ENCODE assay signal across 33 cellular contexts in genomic region chr7:101330011-101330484, GRCh38. TPM values are rescaled to one million over a fixed set of nuclear protein-coding genes. Genes with fewer than 3 reads are reported as not detected.
DNase-seq lines count a peak whose midpoint lies in the region; ATAC-seq and TF ChIP-seq lines count a peak whose summit lies in the region.
"Had no signal": no experiment of that assay in that cellular context is flagged by ENCODE, and none has a peak within 500 bp of the region (broad histone marks: within the 10 kb centered on the region; RNA-seq: fewer than 3 reads in every experiment).

No MANE protein-coding gene starts in this region.

- no peak overlapping the region for H3K4me2 ChIP-seq in SK-N-SH

- no peak overlapping the region for H3K4me3 ChIP-seq in SK-N-SH (ENCODE audit: low read depth in 2 of 2, low read length in 1 of 2)
- no peak overlapping the region for H3K4me3 ChIP-seq in fibroblast of the aortic adventitia (ENCODE audit: low read depth, low read length)
- H3K4me3 ChIP-seq: psoas muscle, SK-N-MC, upper lobe of left lung had no signal

- no peaks in the 10 kb centered on the region for H4K20me1 ChIP-seq in SK-N-SH (ENCODE audit: insufficient read depth)

- peaks cover 3% of the 10 kb centered on the region for H3F3A ChIP-seq in SK-N-SH (replicated peaks; ENCODE audit: insufficient read depth)

- H3K9ac ChIP-seq in SK-N-SH = no peak overlapping the region

- H3K9me2 ChIP-seq in SK-N-SH = no peaks in the 10 kb centered on the region

- 63% methylated on average over 15 of the region's 15 CpGs for WGBS in SK-N-SH (ENCODE audit: low lambda C conversion rate)

- TF ChIP-seq RAD21 in SK-N-SH (IDR thresholded peaks at IDR 0.05; ENCODE audit: low read length) = no peak

- CTCF ChIA-PET in SK-N-SH (lab: Yijun Ruan, JAX) = interaction anchor here (1.6 kb wide), 1 partner anchor 8 kb away, joined by 6 read pairs; the partner anchor contains the start of gene IFT22

- POLR2A ChIA-PET in SK-N-SH (lab: Yijun Ruan, JAX) = no interaction called here

- TF ChIP-seq EP300 in SK-N-SH (IDR thresholded peaks at IDR 0.05; ENCODE audit: borderline replicate concordance in 1 of 2, low read depth in 1 of 2, low read length in 1 of 2) = no peak

- ATAC-seq in SK-N-SH treated with all-trans-retinoic acid at 6 μM for 48 hours = no peak
- no peak for ATAC-seq in GM21825 (IDR thresholded peaks at IDR 0.05; ENCODE audit: unreplicated experiment)
- no peak for ATAC-seq in esophagus mucosa
- ATAC-seq in GM18873 (IDR thresholded peaks at IDR 0.05; ENCODE audit: low FRiP score, unreplicated experiment) = no peak
- ATAC-seq: activated CD4-positive, CD25-positive, alpha-beta regulatory T cell treated with anti-CD3 and anti-CD28 coated beads, Interleukin-2, amount 50 U/mL, for 24 hours; activated CD8-positive, alpha-beta memory T cell treated with anti-CD3 and anti-CD28 coated beads, Interleukin-2, amount 10 ng/mL, durations not matched to agents 7 days and 5 days; effector memory CD8-positive, alpha-beta T cell; foreskin keratinocyte; left colon; psoas muscle; stimulated activated effector memory CD8-positive, alpha-beta T cell treated with anti-CD3 and anti-CD28 coated beads, Interleukin-12 subunit alpha, Interleukin-12 subunit beta, amount 100 ng/mL, for 72 hours had no signal

- DNase-seq in SK-N-SH = peak; percentile 51
- DNase-seq in fibroblast of the aortic adventitia (ENCODE audit: low read depth) = peak; percentile 17
- peak; percentile 79 for DNase-seq in islet precursor cell
- peak; percentile 4 for DNase-seq in putamen (ENCODE audit: low spot score)
- DNase-seq: activated CD4-positive, alpha-beta T cell treated with anti-CD3 and anti-CD28 coated beads, Interleukin-2, amount 50 U/mL, for 4 hours; activated CD8-positive, alpha-beta memory T cell treated with anti-CD3 and anti-CD28 coated beads, Interleukin-2, amount 10 ng/mL, durations not matched to agents 7 days and 5 days; activated gamma-delta T cell treated with Interleukin-2 at 50 U/mL for 16 hours; activated T-cell treated with anti-CD3 and anti-CD28 coated beads, Interleukin-2, amount 50 U/mL, for 48 hours; DND-41; effector memory CD8-positive, alpha-beta T cell; foreskin keratinocyte; KBM-7; left colon; mesenchymal stem cell; NCI-H1105; NCI-H187; NCI-H446 treated with DMSO at 0.1 percent for 48 hours; psoas muscle; RPMI8226; substantia nigra; T-helper 2 cell; upper lobe of left lung had no signal

- TF ChIP-seq CTCF in SK-N-SH (IDR thresholded peaks at IDR 0.05) (no peak), fibroblast of the aortic adventitia (IDR thresholded peaks at IDR 0.05; ENCODE audit: insufficient read depth, low read length) (no peak)

- H3K27me3 ChIP-seq in SK-N-SH (ENCODE audit: insufficient read depth) = peaks cover 7% of the 10 kb centered on the region; the same call in 1 of the 2 replicates
- H3K27me3 ChIP-seq: foreskin keratinocyte, upper lobe of left lung had no signal

- no peaks in the 10 kb centered on the region for H3K79me2 ChIP-seq in SK-N-SH (ENCODE audit: insufficient read depth)

- peaks cover 0 to 3% of the 10 kb centered on the region in 2 experiments; a peak in 1 of 4 replicates for H3K4me1 ChIP-seq in SK-N-SH (ENCODE audit: control insufficient read depth in 1 of 2, insufficient read depth in 2 of 2, low read depth in 1 of 2, low read length in 1 of 2)
- H3K4me1 ChIP-seq: foreskin keratinocyte, psoas muscle, upper lobe of left lung had no signal

- no peaks in the 10 kb centered on the region for H3K36me3 ChIP-seq in SK-N-SH (replicated peaks in 1 of 2; ENCODE audit: control insufficient read depth in 1 of 2, insufficient read depth in 2 of 2, low read length in 1 of 2)
- H3K36me3 ChIP-seq: upper lobe of left lung had no signal

- H3K27ac ChIP-seq in SK-N-SH (ENCODE audit: low read depth in 2 of 2, low read length in 1 of 2) = no peak overlapping the region
- H3K27ac ChIP-seq: 22Rv1, foreskin keratinocyte, psoas muscle, SK-N-MC, upper lobe of left lung had no signal

- H2AFZ ChIP-seq in SK-N-SH (ENCODE audit: low read depth) = no peak overlapping the region

- H3K9me3 ChIP-seq in SK-N-SH = no peaks in the 10 kb centered on the region
- H3K9me3 ChIP-seq: psoas muscle, upper lobe of left lung had no signal

TF ChIP-seq in SK-N-SH, 30 proteins besides CTCF, POLR2A, EP300 and RAD21:
- TF ChIP-seq GATA2 (CRISPR knock-in tag; IDR thresholded peaks at IDR 0.05) (peak; percentile 44; the same call in 1 of the 2 replicates), NRF1 (IDR thresholded peaks at IDR 0.05; ENCODE audit: low read depth, low read length) (no peak)

TF ChIP-seq in SK-N-SH treated with all-trans-retinoic acid at 6 μM for 48 hours, 23 proteins besides CTCF, POLR2A, EP300 and RAD21 (continues in another document):
- no peak for TF ChIP-seq ARNTL (CRISPR knock-in tag; IDR thresholded peaks at IDR 0.05; ENCODE audit: borderline replicate concordance, low read depth)
- no peak for TF ChIP-seq ZFP3 (CRISPR knock-in tag; IDR thresholded peaks at IDR 0.05)
- no peak for TF ChIP-seq PATZ1 (CRISPR knock-in tag; IDR thresholded peaks at IDR 0.05; ENCODE audit: borderline replicate concordance)
- no peak for TF ChIP-seq ESRRG (CRISPR knock-in tag; IDR thresholded peaks at IDR 0.05)
- TF ChIP-seq POU6F1 (CRISPR knock-in tag; IDR thresholded peaks at IDR 0.05; ENCODE audit: borderline replicate concordance, low read depth) = no peak
- no peak for TF ChIP-seq BACH2 (CRISPR knock-in tag; IDR thresholded peaks at IDR 0.05; ENCODE audit: borderline replicate concordance)
- TF ChIP-seq GLIS3 (CRISPR knock-in tag; IDR thresholded peaks at IDR 0.05) = no peak
- no peak; the same call in 1 of the 2 replicates for TF ChIP-seq TCF4 (CRISPR knock-in tag; IDR thresholded peaks at IDR 0.05; ENCODE audit: borderline replicate concordance)
- TF ChIP-seq OSR1 (CRISPR knock-in tag; IDR thresholded peaks at IDR 0.05) = no peak
- no peak; the same call in 1 of the 2 replicates for TF ChIP-seq TSHZ2 (CRISPR knock-in tag; IDR thresholded peaks at IDR 0.05)
- no peak for TF ChIP-seq ZC3H10 (CRISPR knock-in tag; IDR thresholded peaks at IDR 0.05)
- TF ChIP-seq ZNF70 (CRISPR knock-in tag; IDR thresholded peaks at IDR 0.05) = no peak

RNA-seq across cellular contexts. Expression of gene IFT22, which starts 8.4 kb away (rescaled TPM):
- 62.4 and 66.7 TPM in 2 replicates for polyA plus RNA-seq in SK-N-SH (2012; rRNA removed)
- polyA plus RNA-seq in SK-N-SH (2012; cell fraction: cytosol; rRNA removed) = 66.4 and 68.9 TPM in 2 replicates
- polyA plus RNA-seq in SK-N-SH (2012; cell fraction: nucleus; rRNA removed) = 23.6 and 23.8 TPM in 2 replicates
- total RNA-seq in fibroblast of the aortic adventitia (ENCODE audit: low replicate concordance) (38.1 and 57.7 TPM in 2 replicates), esophagus mucosa (10.4 TPM)

RNA-seq across cellular contexts. Expression of gene COL26A1, which starts 32.6 kb away (rescaled TPM):
- 0.05 and 0.06 TPM in 2 replicates for polyA plus RNA-seq in SK-N-SH (2012; rRNA removed)
- polyA plus RNA-seq in SK-N-SH (2012; cell fraction: cytosol; rRNA removed) = 0.04 and 0.05 TPM in 2 replicates
- 0.13 and 0.47 TPM in 2 replicates for polyA plus RNA-seq in SK-N-SH (2012; cell fraction: nucleus; rRNA removed)
- total RNA-seq in fibroblast of the aortic adventitia (ENCODE audit: low replicate concordance) = not detected in 2 replicates
- total RNA-seq in esophagus mucosa = not detected
- total RNA-seq: activated CD8-positive, alpha-beta memory T cell treated with anti-CD3 and anti-CD28 coated beads, Interleukin-2, amount 10 ng/mL, durations not matched to agents 7 days and 5 days; foreskin keratinocyte; H4; left colon; MCF 10A; psoas muscle had no signal
- polyA plus RNA-seq: esophagus, foreskin keratinocyte had no signal

Comparison
In these comparisons a context has a peak if more than half of its experiments do, and no peak if none do; other contexts are left out.
1. DNase-seq: peak in every context shown above with its lines; median percentile 79 in islet precursor cell; 51 in SK-N-SH; 17 in fibroblast of the aortic adventitia; 4 in putamen.